27 cellular contexts compared by ENCODE assay signal in genomic region chr1:65584399-65584798, GRCh38.
A peak's percentile ranks its signal among the peaks of the same experiment; 100 is the strongest.
DNase-seq lines count a peak whose midpoint lies in the region; ATAC-seq, FAIRE-seq and TF ChIP-seq lines count a peak whose summit lies in the region.
"Had no signal": no experiment of that assay in that cellular context is flagged by ENCODE, and none has a peak within 500 bp of the region (broad histone marks: within the 10 kb centered on the region; RNA-seq: fewer than 3 reads in every experiment).

No MANE protein-coding gene starts in this region.

- H3K4me2 ChIP-seq in astrocyte (ENCODE audit: low read length): no peak overlapping the region
- H3K4me2 ChIP-seq: BLaER1 had no signal

- H3K4me1 Mint-ChIP-seq in astrocyte (ENCODE audit: low read depth, unreplicated experiment): no peaks in the 10 kb centered on the region
- H3K4me1 Mint-ChIP-seq: CD14-positive monocyte; CD4-positive, alpha-beta memory T cell; CD4-positive, CD25-positive, alpha-beta regulatory T cell; CD8-positive, alpha-beta memory T cell had no signal

- peak; percentile 85 for ATAC-seq in left lobe of liver
- ATAC-seq in HG03439 (IDR thresholded peaks at IDR 0.05; ENCODE audit: unreplicated experiment): no peak
- ATAC-seq in HG02642 (IDR thresholded peaks at IDR 0.05; ENCODE audit: poor library complexity, unreplicated experiment): no peak
- ATAC-seq: GM12878 had no signal

- H3K27me3 Mint-ChIP-seq in astrocyte (ENCODE audit: low read depth, unreplicated experiment): no peaks in the 10 kb centered on the region
- H3K27me3 Mint-ChIP-seq: CD4-positive, CD25-positive, alpha-beta regulatory T cell had no signal

- no peak overlapping the region for H3K27ac ChIP-seq in astrocyte (ENCODE audit: low read depth, low read length)
- H3K27ac ChIP-seq: BLaER1 had no signal

- no peak overlapping the region for H2AFZ ChIP-seq in astrocyte (ENCODE audit: low read depth, low read length)

- no peak overlapping the region for H3K4me3 Mint-ChIP-seq in astrocyte (ENCODE audit: unreplicated experiment)
- H3K4me3 Mint-ChIP-seq: CD14-positive monocyte; CD4-positive, alpha-beta memory T cell; CD4-positive, CD25-positive, alpha-beta regulatory T cell; CD8-positive, alpha-beta memory T cell had no signal

- H3K4me3 ChIP-seq in astrocyte (ENCODE audit: insufficient read depth, low read depth, low read length): no peak overlapping the region
- H3K4me3 ChIP-seq: BLaER1, GM12878 had no signal

- no peaks in the 10 kb centered on the region for H3K36me3 Mint-ChIP-seq in astrocyte (ENCODE audit: low read depth, unreplicated experiment)
- H3K36me3 Mint-ChIP-seq: CD14-positive monocyte; CD4-positive, alpha-beta memory T cell; CD4-positive, CD25-positive, alpha-beta regulatory T cell had no signal

- H3K4me1 ChIP-seq in astrocyte (ENCODE audit: insufficient read depth, low read length): no peaks in the 10 kb centered on the region
- H3K4me1 ChIP-seq: BE2C, BLaER1 had no signal

- FAIRE-seq in astrocyte (lab: Jason Lieb, UNC): peak; percentile 26
- FAIRE-seq: A204.1, GM12878, GM12892, GM18507 had no signal

- no peaks in the 10 kb centered on the region for H3K9me3 ChIP-seq in astrocyte (ENCODE audit: insufficient read depth, low read depth, low read length)
- H3K9me3 ChIP-seq: BE2C, BLaER1 had no signal

- no peak for TF ChIP-seq CTCF in astrocyte (IDR thresholded peaks at IDR 0.05; ENCODE audit: insufficient read depth, low read depth, low read length)

- no peaks in the 10 kb centered on the region for H3K79me2 ChIP-seq in astrocyte (ENCODE audit: insufficient read depth, low read length)

- peaks cover 3% of the 10 kb centered on the region for H3K9me3 Mint-ChIP-seq in astrocyte (ENCODE audit: unreplicated experiment)

- peak; percentile 64 for DNase-seq in DMS53 (lab: John Stamatoyannopoulos, UW)
- peak; percentile 43 for DNase-seq in DMS53 treated with DMSO at 0.1 percent for 48 hours (lab: John Stamatoyannopoulos, UW; ENCODE audit: unreplicated experiment)
- no peak for DNase-seq in astrocyte (ENCODE audit: low read depth)
- DNase-seq in left lobe of liver (ENCODE audit: low spot score): no peak
- DNase-seq in anterior cingulate cortex (lab: John Stamatoyannopoulos, UW): no peak
- DNase-seq: 8988T; ACHN; BE2C; C1 segment of cervical spinal cord; CD4-positive, alpha-beta memory T cell; CD4-positive, CD25-positive, alpha-beta regulatory T cell; CD8-positive, alpha-beta memory T cell; COR-L47; DMS 273 treated with DMSO at 0.1 percent for 48 hours; DMS153; DMS79; DND-41; EL; GDM1 had no signal

- no peak overlapping the region for H3K27ac Mint-ChIP-seq in astrocyte (ENCODE audit: unreplicated experiment)
- H3K27ac Mint-ChIP-seq: CD14-positive monocyte; CD4-positive, alpha-beta memory T cell; CD4-positive, CD25-positive, alpha-beta regulatory T cell had no signal

- no peak overlapping the region for H3K9ac ChIP-seq in astrocyte (ENCODE audit: low read length)
- H3K9ac ChIP-seq: BLaER1 had no signal

- no peaks in the 10 kb centered on the region for H4K20me1 ChIP-seq in astrocyte (ENCODE audit: insufficient read depth, low read length)
- H4K20me1 ChIP-seq: BLaER1 had no signal

- H3K27me3 ChIP-seq in astrocyte (ENCODE audit: insufficient read depth, low read length): no peaks in the 10 kb centered on the region
- H3K27me3 ChIP-seq: BE2C, BLaER1 had no signal

- H3K36me3 ChIP-seq in astrocyte (ENCODE audit: insufficient read depth, low read length): no peaks in the 10 kb centered on the region
- H3K36me3 ChIP-seq: BE2C, BLaER1 had no signal

Comparison
In these comparisons a context has a peak if more than half of its experiments do, and no peak if none do; other contexts are left out.
1. DNase-seq: peak in DMS53 (single experiment) and DMS53 treated with DMSO at 0.1 percent for 48 hours (single experiment); none in astrocyte (single experiment), left lobe of liver (single experiment) and anterior cingulate cortex (0 of 58).